17 cellular contexts compared by ENCODE assay signal in genomic region chrX:150146271-150146888, GRCh38.
DNase-seq lines count a peak whose midpoint lies in the region; ATAC-seq and TF ChIP-seq lines count a peak whose summit lies in the region.
"Had no signal": no experiment of that assay in that cellular context is flagged by ENCODE, and none has a peak within 500 bp of the region (broad histone marks: within the 10 kb centered on the region; RNA-seq: fewer than 3 reads in every experiment).

No MANE protein-coding gene starts in this region.

- H3K4me1 ChIP-seq in SJCRH30: peaks cover 19% of the 10 kb centered on the region
- H3K4me1 ChIP-seq: parathyroid adenoma had no signal

- H3K27ac ChIP-seq in C4-2B (no peak overlapping the region), SJCRH30 (no peak overlapping the region)
- H3K27ac ChIP-seq: cardiac muscle cell, parathyroid adenoma, SK-N-MC, tibial artery had no signal

- H3K9me3 ChIP-seq in SJCRH30 (replicated peaks): no peaks in the 10 kb centered on the region; the same call in 1 of the 2 replicates
- H3K9me3 ChIP-seq: mucosa of descending colon had no signal

- peak; percentile 18 for TF ChIP-seq CTCF in C4-2B (conservative IDR thresholded peaks at IDR 0.05)
- no peak for TF ChIP-seq CTCF in omental fat pad (IDR thresholded peaks at IDR 0.05)

- no peaks in the 10 kb centered on the region for H3K27me3 ChIP-seq in SJCRH30
- H3K27me3 ChIP-seq: cardiac muscle cell, tibial artery had no signal

- ATAC-seq in left lobe of liver (peak; percentile 40), sciatic nerve (no peak), omental fat pad (ENCODE audit: low FRiP score) (no peak)
- ATAC-seq: mucosa of descending colon had no signal

- no peaks in the 10 kb centered on the region for H3K36me3 ChIP-seq in SJCRH30
- H3K36me3 ChIP-seq: cardiac muscle cell, tibial artery had no signal

- DNase-seq in EL (peak; percentile 13), SJCRH30 (peak; percentile 34 to 46), left lobe of liver (ENCODE audit: low spot score) (no peak), sciatic nerve (ENCODE audit: low spot score) (no peak), mesenteric fat pad (ENCODE audit: low spot score) (no peak), omental fat pad (ENCODE audit: low spot score) (no peak)
- DNase-seq: activated naive CD8-positive, alpha-beta T cell treated with anti-CD3 and anti-CD28 coated beads, Interleukin-2, amount 10 ng/mL, durations not matched to agents 7 days and 5 days; foreskin melanocyte; MM.1S; mucosa of descending colon; NCI-H2171 treated with DMSO at 0.1 percent for 48 hours; NK-92 treated with Interleukin-12 subunit alpha and Interleukin-12 subunit beta, amount 100 ng/mL, for 24 hours; tibial artery had no signal

- no peak overlapping the region for H3K4me3 ChIP-seq in SJCRH30
- H3K4me3 ChIP-seq: cardiac muscle cell, mucosa of descending colon, SK-N-MC, tibial artery had no signal

- intact Hi-C loops in sciatic nerve (cut with DNase I): no loop called here

Comparison
In these comparisons a context has a peak if more than half of its experiments do, and no peak if none do; other contexts are left out.
1. DNase-seq: peak in EL (single experiment) and SJCRH30 (2 of 2); none in left lobe of liver (single experiment), sciatic nerve (single experiment), mesenteric fat pad (single experiment) and omental fat pad (single experiment).